Comparison of ENCODE assay signal across 11 cellular contexts in genomic region chr6:36126553-36127458, GRCh38. TPM values are rescaled to one million over a fixed set of nuclear protein-coding genes. Genes with fewer than 3 reads are reported as not detected.
A peak's percentile ranks its signal among the peaks of the same experiment; 100 is the strongest.
DNase-seq lines count a peak whose midpoint lies in the region; ATAC-seq and TF ChIP-seq lines count a peak whose summit lies in the region.
"Had no signal": no experiment of that assay in that cellular context is flagged by ENCODE, and none has a peak within 500 bp of the region (broad histone marks: within the 10 kb centered on the region; RNA-seq: fewer than 3 reads in every experiment).

No MANE protein-coding gene starts in this region.

- H3K4me1 ChIP-seq in foreskin keratinocyte, result no peaks in the 10 kb centered on the region

- H3K27ac ChIP-seq in foreskin keratinocyte, result no peak overlapping the region

- TF ChIP-seq CTCF in epithelial cell of esophagus (IDR thresholded peaks at IDR 0.05; ENCODE audit: insufficient read depth, low read depth, low read length, missing control alignments), result no peak
- no peak for TF ChIP-seq CTCF in foreskin keratinocyte (conservative IDR thresholded peaks at IDR 0.05)

- no peaks in the 10 kb centered on the region for H3K27me3 ChIP-seq in foreskin keratinocyte

- H3K4me3 ChIP-seq in epithelial cell of esophagus (ENCODE audit: low read length), result no peak overlapping the region

- DNase-seq in activated naive CD4-positive, alpha-beta T cell treated with anti-CD3 and anti-CD28 coated beads for 36 hours, result peak; percentile 58
- DNase-seq in activated naive CD4-positive, alpha-beta T cell treated with Interleukin-2 at 50 U/mL for 16 hours, result no peak
- DNase-seq in RPMI8226 (peak; percentile 15), epithelial cell of esophagus (ENCODE audit: low read depth) (peak; percentile 56), foreskin keratinocyte (no peak)
- DNase-seq in stimulated activated effector memory CD8-positive, alpha-beta T cell treated with anti-CD3 and anti-CD28 coated beads, Interleukin-12 subunit alpha, Interleukin-12 subunit beta, amount 100 ng/mL, for 72 hours (ENCODE audit: low spot score in 2 of 2), result no peak
- DNase-seq: activated effector memory CD4-positive, alpha-beta T cell treated with Interleukin-2 at 50 U/mL for 16 hours; NCI-H524 had no signal

- H3K36me3 Mint-ChIP-seq in activated naive CD4-positive, alpha-beta T cell treated with anti-CD3 and anti-CD28 coated beads for 36 hours (ENCODE audit: low read depth), result no peaks in the 10 kb centered on the region
- peaks cover 38% of the 10 kb centered on the region for H3K36me3 Mint-ChIP-seq in stimulated activated effector memory CD8-positive, alpha-beta T cell treated with anti-CD3 and anti-CD28 coated beads, Interleukin-12 subunit alpha, Interleukin-12 subunit beta, amount 100 ng/mL, for 72 hours

- peak overlapping the region; percentile 20 for H3K27ac Mint-ChIP-seq in activated naive CD4-positive, alpha-beta T cell treated with anti-CD3 and anti-CD28 coated beads for 36 hours
- peak overlapping the region; percentile 8 for H3K27ac Mint-ChIP-seq in stimulated activated effector memory CD8-positive, alpha-beta T cell treated with anti-CD3 and anti-CD28 coated beads, Interleukin-12 subunit alpha, Interleukin-12 subunit beta, amount 100 ng/mL, for 72 hours
- H3K27ac Mint-ChIP-seq: B cell had no signal

- intact Hi-C loops in activated naive CD4-positive, alpha-beta T cell treated with anti-CD3 and anti-CD28 coated beads for 36 hours (cut with micrococcal nuclease), result loop anchor here (10.0 kb wide), 1 partner anchor 468 kb away; the partner anchor contains the start of gene SRSF3

- no peaks in the 10 kb centered on the region for H3K9me3 Mint-ChIP-seq in activated naive CD4-positive, alpha-beta T cell treated with anti-CD3 and anti-CD28 coated beads for 36 hours
- H3K9me3 Mint-ChIP-seq in stimulated activated effector memory CD8-positive, alpha-beta T cell treated with anti-CD3 and anti-CD28 coated beads, Interleukin-12 subunit alpha, Interleukin-12 subunit beta, amount 100 ng/mL, for 72 hours, result no peaks in the 10 kb centered on the region

- H3K27me3 Mint-ChIP-seq in activated naive CD4-positive, alpha-beta T cell treated with anti-CD3 and anti-CD28 coated beads for 36 hours (ENCODE audit: low read depth), result no peaks in the 10 kb centered on the region
- H3K27me3 Mint-ChIP-seq: B cell had no signal

- CTCF ChIA-PET in activated naive CD4-positive, alpha-beta T cell treated with anti-CD3 and anti-CD28 coated beads for 36 hours (lab: Charles Lee), result interaction anchor here (0.7 to 1.7 kb wide), 4 partner anchors 12 to 176 kb away, joined by 3 to 12 read pairs (median 6); no protein-coding TSS in a partner anchor

- no peak for ATAC-seq in stimulated activated effector memory CD8-positive, alpha-beta T cell treated with anti-CD3 and anti-CD28 coated beads, Interleukin-12 subunit alpha, Interleukin-12 subunit beta, amount 100 ng/mL, for 72 hours
- ATAC-seq in GM19452 (IDR thresholded peaks at IDR 0.05; ENCODE audit: unreplicated experiment) (no peak), HG03457 (IDR thresholded peaks at IDR 0.05; ENCODE audit: unreplicated experiment) (no peak), foreskin keratinocyte (no peak)

- no peak overlapping the region for H3K4me3 Mint-ChIP-seq in activated naive CD4-positive, alpha-beta T cell treated with anti-CD3 and anti-CD28 coated beads for 36 hours
- peak overlapping the region; percentile 0 for H3K4me3 Mint-ChIP-seq in stimulated activated effector memory CD8-positive, alpha-beta T cell treated with anti-CD3 and anti-CD28 coated beads, Interleukin-12 subunit alpha, Interleukin-12 subunit beta, amount 100 ng/mL, for 72 hours
- H3K4me3 Mint-ChIP-seq: B cell had no signal

- H3K4me1 Mint-ChIP-seq in activated naive CD4-positive, alpha-beta T cell treated with anti-CD3 and anti-CD28 coated beads for 36 hours (ENCODE audit: low read depth), result peaks cover 52% of the 10 kb centered on the region
- peaks cover 59% of the 10 kb centered on the region for H3K4me1 Mint-ChIP-seq in stimulated activated effector memory CD8-positive, alpha-beta T cell treated with anti-CD3 and anti-CD28 coated beads, Interleukin-12 subunit alpha, Interleukin-12 subunit beta, amount 100 ng/mL, for 72 hours

RNA-seq across cellular contexts. Expression of gene MAPK13, which starts 3.5 kb away (rescaled TPM):
- total RNA-seq in activated naive CD4-positive, alpha-beta T cell treated with anti-CD3 and anti-CD28 coated beads for 36 hours, result 10 to 100 TPM; 49.8 to 51.4 TPM
- total RNA-seq in foreskin keratinocyte, result 34.0 and 36.5 TPM in 2 replicates
- 47.3 and 63.7 TPM in 2 replicates for polyA plus RNA-seq in foreskin keratinocyte

Comparison
In these comparisons a context has a peak if more than half of its experiments do, and no peak if none do; other contexts are left out.
1. DNase-seq: peak in activated naive CD4-positive, alpha-beta T cell treated with anti-CD3 and anti-CD28 coated beads for 36 hours (single experiment), RPMI8226 (single experiment) and epithelial cell of esophagus (single experiment); none in activated naive CD4-positive, alpha-beta T cell treated with Interleukin-2 at 50 U/mL for 16 hours (single experiment), stimulated activated effector memory CD8-positive, alpha-beta T cell treated with anti-CD3 and anti-CD28 coated beads, Interleukin-12 subunit alpha, Interleukin-12 subunit beta, amount 100 ng/mL, for 72 hours (0 of 2) and foreskin keratinocyte (0 of 2).